In the genomic region with DNA sequence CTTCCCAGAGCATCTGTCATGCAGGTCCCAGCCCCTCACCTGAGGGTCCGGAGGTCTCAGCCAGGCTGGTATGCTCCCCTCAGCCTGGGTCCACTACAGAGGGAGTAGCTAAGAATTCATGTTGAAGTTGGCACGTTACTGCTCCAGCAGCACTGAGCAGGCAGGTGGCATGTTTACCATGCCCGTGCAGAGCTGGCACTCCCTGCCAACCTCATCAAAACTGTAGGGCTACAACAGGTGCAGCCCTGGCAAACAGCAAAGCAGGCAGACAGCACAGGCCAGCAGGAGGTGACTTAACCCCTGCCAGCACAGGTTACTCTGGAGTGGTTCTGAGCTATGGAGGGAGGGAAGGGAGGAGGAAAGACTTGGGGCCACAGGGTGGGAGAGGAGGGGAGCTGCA, we compare ENCODE assay signal across 11 cellular contexts. TPM values are rescaled to one million over a fixed set of nuclear protein-coding genes. Genes with fewer than 3 reads are reported as not detected.
DNase-seq lines count a peak whose midpoint lies in the region; ATAC-seq and TF ChIP-seq lines count a peak whose summit lies in the region.
"Had no signal": no experiment of that assay in that cellular context is flagged by ENCODE, and none has a peak within 500 bp of the region (broad histone marks: within the 10 kb centered on the region; RNA-seq: fewer than 3 reads in every experiment).

No MANE protein-coding gene starts in this region.

- DNase-seq in activated naive CD4-positive, alpha-beta T cell treated with anti-CD3 and anti-CD28 coated beads, Interleukin-2, amount 50 U/mL, for 16 hours, result no peak
- DNase-seq in NCI-H774 (lab: John Stamatoyannopoulos, UW), result peak; percentile 83
- DNase-seq in transverse colon, result peak; percentile 74
- no peak for DNase-seq in dedifferentiated amniotic fluid mesenchymal stem cell (ENCODE audit: extremely low spot score)
- no peak for DNase-seq in chondrocyte (ENCODE audit: low spot score)

- 31 to 40% methylated on average over 1 to 3 of the region's 3 CpGs for WGBS in transverse colon (ENCODE audit: low coverage in 1 of 2), 2 donors

- no peak for TF ChIP-seq POLR2A in transverse colon (IDR thresholded peaks at IDR 0.05)

- H3K9me3 ChIP-seq in transverse colon, result no peaks in the 10 kb centered on the region
- H3K9me3 ChIP-seq: BLaER1 treated with 17β-estradiol and CSF1 and Interleukin-3, amounts not matched to agents 10 nM and 100 nM had no signal

- peak overlapping the region; percentile 44 for H3K4me3 Mint-ChIP-seq in activated naive CD4-positive, alpha-beta T cell treated with anti-CD3 and anti-CD28 coated beads, Interleukin-2, amount 50 U/mL, for 24 hours
- H3K4me3 Mint-ChIP-seq in chondrocyte (ENCODE audit: unreplicated experiment), result no peak overlapping the region

- H3K27ac Mint-ChIP-seq in activated naive CD4-positive, alpha-beta T cell treated with anti-CD3 and anti-CD28 coated beads, Interleukin-2, amount 50 U/mL, for 24 hours, result peak overlapping the region; percentile 68
- H3K27ac Mint-ChIP-seq in chondrocyte (ENCODE audit: unreplicated experiment), result no peak overlapping the region

- H3K27me3 ChIP-seq in transverse colon, result no peaks in the 10 kb centered on the region

- peak overlapping the region; percentile 9 to 56 (median 52) for H3K27ac ChIP-seq in transverse colon
- H3K27ac ChIP-seq: BLaER1 treated with 17β-estradiol and CSF1 and Interleukin-3, amounts not matched to agents 10 nM and 100 nM had no signal

- TF ChIP-seq EP300 in transverse colon (IDR thresholded peaks at IDR 0.05; ENCODE audit: low read depth), result no peak

- H3K4me1 Mint-ChIP-seq in activated naive CD4-positive, alpha-beta T cell treated with anti-CD3 and anti-CD28 coated beads, Interleukin-2, amount 50 U/mL, for 24 hours, result peaks cover 58% of the 10 kb centered on the region
- H3K4me1 Mint-ChIP-seq in chondrocyte (ENCODE audit: low read depth), result peaks cover 9% of the 10 kb centered on the region

- in situ Hi-C loops in transverse colon (cut with MboI; ENCODE audit: low pct_ligation_motif_present in 1 of 4, low pct_unique_long_range_greater_than_20kb in 1 of 4, low sequenced_read_pairs in 3 of 4), result loop anchor here in 3 of 4 donors (5.0 to 10.0 kb wide), 3 partner anchors 47 to 52 kb away; partner anchors contain the start of gene NUAK2 (in 2 of the 3)

- no peaks in the 10 kb centered on the region for H3K9me3 Mint-ChIP-seq in activated naive CD4-positive, alpha-beta T cell treated with anti-CD3 and anti-CD28 coated beads, Interleukin-2, amount 50 U/mL, for 24 hours
- no peaks in the 10 kb centered on the region for H3K9me3 Mint-ChIP-seq in chondrocyte (ENCODE audit: low read depth)

- peaks cover 0 to 28% (median 18%) of the 10 kb centered on the region in 4 donors for H3K4me1 ChIP-seq in transverse colon

- H3K4me3 ChIP-seq in transverse colon, result no peak overlapping the region
- H3K4me3 ChIP-seq: BLaER1 treated with 17β-estradiol and CSF1 and Interleukin-3, amounts not matched to agents 10 nM and 100 nM; skin epidermis had no signal

- intact Hi-C loops in transverse colon (cut with DNase I; ENCODE audit: low total_unique reads), result no loop called here

- no peaks in the 10 kb centered on the region for H3K36me3 Mint-ChIP-seq in activated naive CD4-positive, alpha-beta T cell treated with anti-CD3 and anti-CD28 coated beads, Interleukin-2, amount 50 U/mL, for 24 hours
- peaks cover 4% of the 10 kb centered on the region for H3K36me3 Mint-ChIP-seq in chondrocyte (ENCODE audit: low read depth)

- H3K27me3 Mint-ChIP-seq in activated naive CD4-positive, alpha-beta T cell treated with anti-CD3 and anti-CD28 coated beads, Interleukin-2, amount 50 U/mL, for 24 hours, result no peaks in the 10 kb centered on the region
- H3K27me3 Mint-ChIP-seq in chondrocyte (ENCODE audit: low read depth), result no peaks in the 10 kb centered on the region

- no peaks in the 10 kb centered on the region for H3K36me3 ChIP-seq in transverse colon
- H3K36me3 ChIP-seq: BLaER1 treated with 17β-estradiol and CSF1 and Interleukin-3, amounts not matched to agents 10 nM and 100 nM had no signal

- TF ChIP-seq CTCF in transverse colon (IDR thresholded peaks at IDR 0.05) (peak in 1 of 5 experiments; percentile 32), chondrocyte (IDR thresholded peaks at IDR 0.05) (no peak)

- ATAC-seq in esophagus mucosa (peak; percentile 25), GM18870 (IDR thresholded peaks at IDR 0.05; ENCODE audit: unreplicated experiment) (no peak)
- ATAC-seq: Right ventricle myocardium inferior had no signal

RNA-seq across cellular contexts. Expression of gene NUAK2, which starts 46.4 kb away (rescaled TPM):
- total RNA-seq in esophagus mucosa (28.3 TPM), transverse colon (10 to 100 TPM; 12.5 to 46.8 (median 24.4) TPM), chondrocyte (1.7 to 3.3 TPM (median 3.3 TPM) in 3 replicates)

RNA-seq across cellular contexts. Expression of gene TMCC2, which starts 47.4 kb away (rescaled TPM):
- total RNA-seq in esophagus mucosa (1.00 TPM), transverse colon (1 to 10 TPM in 2 of 4 donors, under 1 TPM in 1, not detected in 1; 0.80 to 1.2 (median 1.1) TPM), chondrocyte (4.8 to 5.7 TPM (median 5.5 TPM) in 3 replicates)

Comparison
In these comparisons a context has a peak if more than half of its experiments do, and no peak if none do; other contexts are left out.
1. DNase-seq: peak in NCI-H774 (single experiment) and transverse colon (single experiment); none in activated naive CD4-positive, alpha-beta T cell treated with anti-CD3 and anti-CD28 coated beads, Interleukin-2, amount 50 U/mL, for 16 hours (single experiment), dedifferentiated amniotic fluid mesenchymal stem cell (single experiment) and chondrocyte (single experiment).